26 cellular contexts compared by ENCODE assay signal in genomic region chr2:209314641-209315040, GRCh38.
DNase-seq lines count a peak whose midpoint lies in the region; FAIRE-seq and TF ChIP-seq lines count a peak whose summit lies in the region.
"Had no signal": no experiment of that assay in that cellular context is flagged by ENCODE, and none has a peak within 500 bp of the region (broad histone marks: within the 10 kb centered on the region; RNA-seq: fewer than 3 reads in every experiment).

No MANE protein-coding gene starts in this region.

- no CpG with 5 or more reads among the region's 2 CpGs for WGBS in mesendoderm (ENCODE audit: extremely low coverage, insufficient coverage, low lambda C conversion rate)

- DNase-seq in EH (ENCODE audit: low read depth), result peak; percentile 11
- DNase-seq in RPMI7951 (ENCODE audit: low read depth), result peak; percentile 8
- DNase-seq in mesendoderm, result peak; percentile 59
- no peak for DNase-seq in ecto neural progenitor cell (ENCODE audit: low spot score)
- no peak for DNase-seq in amygdala (lab: John Stamatoyannopoulos, UW)
- DNase-seq in cerebellar cortex (ENCODE audit: low spot score), result no peak
- no peak for DNase-seq in WERI-Rb-1
- DNase-seq: activated CD4-positive, alpha-beta T cell treated with anti-CD3 and anti-CD28 coated beads for 4 hours; activated gamma-delta T cell treated with Interleukin-2 at 50 U/mL for 16 hours; activated T-cell treated with anti-CD3 and anti-CD28 coated beads, Interleukin-2, amount 50 U/mL, for 4 hours; BE2C; CD8-positive, alpha-beta memory T cell; effector memory CD4-positive, alpha-beta T cell; immature natural killer cell; left ventricle myocardium superior; MG63; naive thymus-derived CD4-positive, alpha-beta T cell; NCI-H2029 treated with DMSO at 0.1 percent for 48 hours; NCI-H226; retina; RPMI8226; stimulated activated CD4-positive, alpha-beta T cell treated with anti-CD3 and anti-CD28 coated beads, Interleukin-2, amount 100 ng/mL, for 24 hours; T-helper 2 cell; transverse colon had no signal

- no peak overlapping the region for H3K9ac ChIP-seq in mesendoderm (ENCODE audit: low read length)

- no peaks in the 10 kb centered on the region for H3K27me3 ChIP-seq in mesendoderm (ENCODE audit: insufficient read depth, low read length, poor library complexity)
- H3K27me3 ChIP-seq in WERI-Rb-1 (ENCODE audit: insufficient read depth, low read depth, severe bottlenecking), result no peaks in the 10 kb centered on the region
- H3K27me3 ChIP-seq: BE2C, transverse colon had no signal

- H3K9me3 ChIP-seq in WERI-Rb-1 (ENCODE audit: severe bottlenecking), result no peaks in the 10 kb centered on the region
- H3K9me3 ChIP-seq: BE2C, MG63, transverse colon had no signal

- TF ChIP-seq CTCF in WERI-Rb-1 (IDR thresholded peaks at IDR 0.05; ENCODE audit: low read depth, low read length), result no peak

- H3K27ac ChIP-seq in mesendoderm (ENCODE audit: low read depth, low read length) (no peak overlapping the region), WERI-Rb-1 (no peak overlapping the region)
- H3K27ac ChIP-seq: transverse colon had no signal

- peak; percentile 12 for FAIRE-seq in endometrium (lab: Jason Lieb, UNC)
- FAIRE-seq: K562 had no signal

- no peak overlapping the region for H3K23ac ChIP-seq in mesendoderm (ENCODE audit: low read length)

- no peak overlapping the region for H3K4me3 ChIP-seq in mesendoderm (ENCODE audit: low read length)
- no peak overlapping the region for H3K4me3 ChIP-seq in WERI-Rb-1 (ENCODE audit: low read depth, low read length)
- H3K4me3 ChIP-seq: K562, MG63, transverse colon had no signal

- no peak overlapping the region for H2BK15ac ChIP-seq in mesendoderm (replicated peaks; ENCODE audit: low read depth)

- no peak overlapping the region for H2BK5ac ChIP-seq in mesendoderm (ENCODE audit: low read length)

- H3K4me1 ChIP-seq in mesendoderm (ENCODE audit: control insufficient read depth, low read depth, low read length), result no peaks in the 10 kb centered on the region
- H3K4me1 ChIP-seq: transverse colon had no signal

- no peaks in the 10 kb centered on the region for H3K79me2 ChIP-seq in mesendoderm (ENCODE audit: control insufficient read depth, insufficient read depth, low read length)

- H4K5ac ChIP-seq in mesendoderm (ENCODE audit: low read length), result no peak overlapping the region

- H3K4me2 ChIP-seq in mesendoderm (ENCODE audit: low read length), result no peak overlapping the region

- no peak overlapping the region for H2BK120ac ChIP-seq in mesendoderm (ENCODE audit: low read depth, low read length)

- no peak overlapping the region for H3K56ac ChIP-seq in mesendoderm (ENCODE audit: low read length)

- H3K18ac ChIP-seq in mesendoderm (ENCODE audit: low read length), result no peak overlapping the region

- no peaks in the 10 kb centered on the region for H3K79me1 ChIP-seq in mesendoderm (ENCODE audit: low read length)

- H4K8ac ChIP-seq in mesendoderm (ENCODE audit: low read depth, low read length), result no peak overlapping the region

- H2AK5ac ChIP-seq in mesendoderm (ENCODE audit: low read length), result no peak overlapping the region

- no peak overlapping the region for H3K4ac ChIP-seq in mesendoderm (ENCODE audit: low read depth, low read length)

- H3K36me3 ChIP-seq in mesendoderm (ENCODE audit: control insufficient read depth, insufficient read depth, low read length) (no peaks in the 10 kb centered on the region), WERI-Rb-1 (no peaks in the 10 kb centered on the region)
- H3K36me3 ChIP-seq: BE2C, MG63, transverse colon had no signal

Comparison
In these comparisons a context has a peak if more than half of its experiments do, and no peak if none do; other contexts are left out.
1. DNase-seq: peak in EH (single experiment), RPMI7951 (single experiment) and mesendoderm (single experiment); none in ecto neural progenitor cell (single experiment), amygdala (0 of 56), cerebellar cortex (single experiment) and WERI-Rb-1 (single experiment).